25 cellular contexts compared by ENCODE assay signal in the genomic region with DNA sequence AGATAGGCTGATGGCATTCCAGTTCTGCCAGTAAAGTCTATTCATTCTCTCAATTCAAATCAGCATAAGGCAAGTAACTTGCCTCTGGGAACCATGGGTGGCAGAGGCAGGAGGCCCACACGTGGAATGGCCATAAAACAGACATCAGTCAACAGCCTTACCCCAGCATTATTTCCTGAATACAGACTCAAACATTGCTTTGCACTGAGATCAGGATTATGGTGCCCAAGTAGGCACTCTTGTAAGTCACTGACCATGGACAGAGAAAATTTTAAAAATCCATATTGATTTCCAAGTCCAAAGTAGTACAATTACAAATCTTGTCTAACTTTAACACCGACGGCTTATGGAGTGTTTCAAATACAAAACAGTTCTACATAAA.
"Had no signal": no experiment of that assay in that cellular context is flagged by ENCODE, and none has a peak within 500 bp of the region (broad histone marks: within the 10 kb centered on the region; RNA-seq: fewer than 3 reads in every experiment).

No MANE protein-coding gene starts in this region.

- DNase-seq: activated CD4-positive, alpha-beta T cell treated with anti-CD3 and anti-CD28 coated beads, Interleukin-2, amount 10 ng/mL, durations not matched to agents 7 days and 5 days; activated CD4-positive, CD25-positive, alpha-beta regulatory T cell treated with anti-CD3 and anti-CD28 coated beads, Interleukin-2, amount 50 U/mL, for 72 hours; activated CD8-positive, alpha-beta memory T cell treated with anti-CD3 and anti-CD28 coated beads, Interleukin-2, amount 10 ng/mL, durations not matched to agents 7 days and 5 days; activated CD8-positive, alpha-beta T cell treated with anti-CD3 and anti-CD28 coated beads for 36 hours; activated gamma-delta T cell; activated naive CD4-positive, alpha-beta T cell treated with anti-CD3 and anti-CD28 coated beads, Interleukin-2, amount 50 U/mL, for 16 hours; activated naive CD8-positive, alpha-beta T cell treated with anti-CD3 and anti-CD28 coated beads, Interleukin-2, amount 50 U/mL, for 24 hours; activated T-cell treated with anti-CD3 and anti-CD28 coated beads for 4 hours; effector memory CD8-positive, alpha-beta T cell; esophagus squamous epithelium; heart left ventricle; islet precursor cell; lower lobe of right lung; naive thymus-derived CD8-positive, alpha-beta T cell; stimulated activated CD4-positive, alpha-beta T cell treated with anti-CD3 and anti-CD28 coated beads, Interleukin-2, amount 100 ng/mL, for 48 hours; stimulated activated CD8-positive, alpha-beta memory T cell treated with anti-CD3 and anti-CD28 coated beads, Interleukin-4, amount 100 ng/mL, for 48 hours; stimulated activated naive B cell treated with anti-CD40 and anti-IgM and Interleukin-4, amounts not matched to agents 10 μg/mL and 1 μg/mL and 100 μg/mL, for 72 hours; trophoblast cell; uterus had no signal

- ATAC-seq: activated CD8-positive, alpha-beta memory T cell treated with anti-CD3 and anti-CD28 coated beads, Interleukin-2, amount 10 ng/mL, durations not matched to agents 7 days and 5 days; activated CD8-positive, alpha-beta T cell treated with anti-CD3 and anti-CD28 coated beads for 36 hours; activated naive CD8-positive, alpha-beta T cell treated with anti-CD3 and anti-CD28 coated beads, Interleukin-2, amount 50 U/mL, for 24 hours; effector memory CD8-positive, alpha-beta T cell; heart left ventricle; lower lobe of right lung; naive thymus-derived CD8-positive, alpha-beta T cell had no signal

- H3K27me3 Mint-ChIP-seq: dendritic cell treated with granulocyte-macrophage colony-stimulating factor and Interleukin-4, amounts not matched to agents 40 ng/mL and 50 ng/mL, for 4 days; effector memory CD8-positive, alpha-beta T cell; progenitor cell of endocrine pancreas had no signal

- H3K4me3 ChIP-seq: esophagus squamous epithelium, heart left ventricle, lower lobe of right lung, uterus had no signal

- H3K36me3 ChIP-seq: esophagus squamous epithelium, heart left ventricle, lower lobe of right lung, uterus had no signal

- H3K27ac ChIP-seq: esophagus squamous epithelium, heart left ventricle, lower lobe of right lung, uterus, VCaP had no signal

- H3K27me3 ChIP-seq: esophagus squamous epithelium, heart left ventricle, uterus had no signal

- H3K4me1 ChIP-seq: heart left ventricle, lower lobe of right lung, uterus had no signal

- H3K4me3 Mint-ChIP-seq: activated CD4-positive, alpha-beta T cell treated with anti-CD3 and anti-CD28 coated beads, Interleukin-2, amount 10 ng/mL, durations not matched to agents 7 days and 5 days; activated CD8-positive, alpha-beta memory T cell treated with anti-CD3 and anti-CD28 coated beads, Interleukin-2, amount 10 ng/mL, durations not matched to agents 7 days and 5 days; activated CD8-positive, alpha-beta T cell treated with anti-CD3 and anti-CD28 coated beads for 36 hours; activated naive CD8-positive, alpha-beta T cell treated with anti-CD3 and anti-CD28 coated beads, Interleukin-2, amount 50 U/mL, for 24 hours; activated T-helper 1 cell treated with anti-CD3 and anti-CD28 coated beads, Interleukin-12 subunit alpha, Interleukin-12 subunit beta, Interleukin-2, Interleukin-4 antibody, amounts not matched to agents 30 ng/mL and 10 ng/mL and 1 ng/mL, durations not matched to agents 14 hours and 24 hours and 36 hours; dendritic cell treated with granulocyte-macrophage colony-stimulating factor and Interleukin-4, amounts not matched to agents 40 ng/mL and 50 ng/mL, for 4 days; effector memory CD8-positive, alpha-beta T cell; mesothelial cell of epicardium; naive thymus-derived CD8-positive, alpha-beta T cell; stimulated activated naive B cell treated with anti-CD40 and anti-IgM and Interleukin-4, amounts not matched to agents 10 μg/mL and 1 μg/mL and 100 μg/mL, for 72 hours; T-helper 2 cell treated with Interferon-gamma antibody and Interleukin-4, amounts not matched to agents 5 μg/mL and 100 μg/mL, for 36 hours had no signal

- H3K4me1 Mint-ChIP-seq: activated CD4-positive, alpha-beta T cell treated with anti-CD3 and anti-CD28 coated beads, Interleukin-2, amount 10 ng/mL, durations not matched to agents 7 days and 5 days; activated CD8-positive, alpha-beta memory T cell treated with anti-CD3 and anti-CD28 coated beads, Interleukin-2, amount 10 ng/mL, durations not matched to agents 7 days and 5 days; activated naive CD8-positive, alpha-beta T cell treated with anti-CD3 and anti-CD28 coated beads, Interleukin-2, amount 50 U/mL, for 24 hours; naive thymus-derived CD8-positive, alpha-beta T cell; stimulated activated naive B cell treated with anti-CD40 and anti-IgM and Interleukin-4, amounts not matched to agents 10 μg/mL and 1 μg/mL and 100 μg/mL, for 72 hours had no signal

- H3K27ac Mint-ChIP-seq: activated CD4-positive, alpha-beta T cell treated with anti-CD3 and anti-CD28 coated beads, Interleukin-2, amount 10 ng/mL, durations not matched to agents 7 days and 5 days; activated CD8-positive, alpha-beta memory T cell treated with anti-CD3 and anti-CD28 coated beads, Interleukin-2, amount 10 ng/mL, durations not matched to agents 7 days and 5 days; activated CD8-positive, alpha-beta T cell treated with anti-CD3 and anti-CD28 coated beads for 36 hours; activated naive CD8-positive, alpha-beta T cell treated with anti-CD3 and anti-CD28 coated beads, Interleukin-2, amount 50 U/mL, for 24 hours; activated T-helper 1 cell treated with anti-CD3 and anti-CD28 coated beads, Interleukin-12 subunit alpha, Interleukin-12 subunit beta, Interleukin-2, Interleukin-4 antibody, amounts not matched to agents 30 ng/mL and 10 ng/mL and 1 ng/mL, durations not matched to agents 14 hours and 24 hours and 36 hours; dendritic cell treated with granulocyte-macrophage colony-stimulating factor and Interleukin-4, amounts not matched to agents 40 ng/mL and 50 ng/mL, for 4 days; effector memory CD8-positive, alpha-beta T cell; mesothelial cell of epicardium; naive thymus-derived CD8-positive, alpha-beta T cell; progenitor cell of endocrine pancreas; stimulated activated naive B cell treated with anti-CD40 and anti-IgM and Interleukin-4, amounts not matched to agents 10 μg/mL and 1 μg/mL and 100 μg/mL, for 72 hours; T-helper 2 cell treated with Interferon-gamma antibody and Interleukin-4, amounts not matched to agents 5 μg/mL and 100 μg/mL, for 36 hours had no signal

- H3K36me3 Mint-ChIP-seq: activated CD8-positive, alpha-beta memory T cell treated with anti-CD3 and anti-CD28 coated beads, Interleukin-2, amount 10 ng/mL, durations not matched to agents 7 days and 5 days; mesothelial cell of epicardium; naive thymus-derived CD8-positive, alpha-beta T cell; stimulated activated naive B cell treated with anti-CD40 and anti-IgM and Interleukin-4, amounts not matched to agents 10 μg/mL and 1 μg/mL and 100 μg/mL, for 72 hours had no signal

- H3K9me3 Mint-ChIP-seq: activated CD4-positive, alpha-beta T cell treated with anti-CD3 and anti-CD28 coated beads, Interleukin-2, amount 10 ng/mL, durations not matched to agents 7 days and 5 days; activated CD8-positive, alpha-beta T cell treated with anti-CD3 and anti-CD28 coated beads for 36 hours; activated naive CD8-positive, alpha-beta T cell treated with anti-CD3 and anti-CD28 coated beads, Interleukin-2, amount 50 U/mL, for 24 hours; activated T-helper 1 cell treated with anti-CD3 and anti-CD28 coated beads, Interleukin-12 subunit alpha, Interleukin-12 subunit beta, Interleukin-2, Interleukin-4 antibody, amounts not matched to agents 30 ng/mL and 10 ng/mL and 1 ng/mL, durations not matched to agents 14 hours and 24 hours and 36 hours; dendritic cell treated with granulocyte-macrophage colony-stimulating factor and Interleukin-4, amounts not matched to agents 40 ng/mL and 50 ng/mL, for 4 days; effector memory CD8-positive, alpha-beta T cell; mesothelial cell of epicardium; naive thymus-derived CD8-positive, alpha-beta T cell; stimulated activated naive B cell treated with anti-CD40 and anti-IgM and Interleukin-4, amounts not matched to agents 10 μg/mL and 1 μg/mL and 100 μg/mL, for 72 hours; T-helper 2 cell treated with Interferon-gamma antibody and Interleukin-4, amounts not matched to agents 5 μg/mL and 100 μg/mL, for 36 hours had no signal
